Comparison of ENCODE assay signal across 3 cellular contexts in genomic region chr19:14135355-14135754, GRCh38.
TF ChIP-seq lines count a peak whose summit lies in the region.

No MANE protein-coding gene starts in this region.

TF ChIP-seq in SK-N-SH, 30 proteins besides CTCF, POLR2A, EP300 and RAD21:
- TF ChIP-seq TCF12 (IDR thresholded peaks at IDR 0.05) (no peak), FOSL2 (IDR thresholded peaks at IDR 0.05; ENCODE audit: borderline replicate concordance, low read depth) (no peak), MAX (IDR thresholded peaks at IDR 0.05; ENCODE audit: low read depth) (no peak), PBX3 (IDR thresholded peaks at IDR 0.05) (no peak), YY1 (IDR thresholded peaks at IDR 0.05; ENCODE audit: low read depth) (no peak), FOXM1 (IDR thresholded peaks at IDR 0.05; ENCODE audit: low read depth) (no peak), USF1 (IDR thresholded peaks at IDR 0.05; ENCODE audit: borderline replicate concordance, low read depth) (no peak), GATA2 (CRISPR knock-in tag; IDR thresholded peaks at IDR 0.05) (no peak), RXRA (IDR thresholded peaks at IDR 0.05; ENCODE audit: borderline replicate concordance, low read depth) (no peak), REST (IDR thresholded peaks at IDR 0.05; ENCODE audit: low read depth, low read length) (no peak)

TF ChIP-seq in SK-N-SH treated with all-trans-retinoic acid at 6 μM for 48 hours, 23 proteins besides CTCF, POLR2A, EP300 and RAD21:
- TF ChIP-seq PATZ1 (CRISPR knock-in tag; IDR thresholded peaks at IDR 0.05; ENCODE audit: borderline replicate concordance) = no peak
- no peak for TF ChIP-seq ZNF70 (CRISPR knock-in tag; IDR thresholded peaks at IDR 0.05)
- no peak for TF ChIP-seq ZFP3 (CRISPR knock-in tag; IDR thresholded peaks at IDR 0.05)
- no peak for TF ChIP-seq ESRRG (CRISPR knock-in tag; IDR thresholded peaks at IDR 0.05)
- no peak for TF ChIP-seq TSHZ2 (CRISPR knock-in tag; IDR thresholded peaks at IDR 0.05)
- TF ChIP-seq ZFP30 (CRISPR knock-in tag; IDR thresholded peaks at IDR 0.05) = no peak
- no peak for TF ChIP-seq TCF4 (CRISPR knock-in tag; IDR thresholded peaks at IDR 0.05; ENCODE audit: borderline replicate concordance)
- TF ChIP-seq POU6F1 (CRISPR knock-in tag; IDR thresholded peaks at IDR 0.05; ENCODE audit: borderline replicate concordance, low read depth) = no peak
- no peak for TF ChIP-seq ARNTL (CRISPR knock-in tag; IDR thresholded peaks at IDR 0.05; ENCODE audit: borderline replicate concordance, low read depth)
- no peak for TF ChIP-seq OSR1 (CRISPR knock-in tag; IDR thresholded peaks at IDR 0.05)
- TF ChIP-seq CREB5 (CRISPR knock-in tag; IDR thresholded peaks at IDR 0.05; ENCODE audit: low read depth) = no peak
- no peak for TF ChIP-seq CSDC2 (CRISPR knock-in tag; IDR thresholded peaks at IDR 0.05)
- no peak for TF ChIP-seq ISL1 (CRISPR knock-in tag; IDR thresholded peaks at IDR 0.05)
- no peak for TF ChIP-seq TOX (CRISPR knock-in tag; IDR thresholded peaks at IDR 0.05; ENCODE audit: borderline replicate concordance)

TF ChIP-seq in endothelial cell of umbilical vein, 7 proteins besides CTCF, POLR2A, EP300 and RAD21:
- no peak for TF ChIP-seq POLR2AphosphoS5 (IDR thresholded peaks at IDR 0.05; ENCODE audit: insufficient read depth, low read depth, low read length)
- TF ChIP-seq FOS (IDR thresholded peaks at IDR 0.05; ENCODE audit: borderline replicate concordance, insufficient read depth, low read length) = no peak
- no peak for TF ChIP-seq JUN (IDR thresholded peaks at IDR 0.05; ENCODE audit: borderline replicate concordance, insufficient read depth, insufficient read length, low read depth)
- TF ChIP-seq EZH2 (IDR thresholded peaks at IDR 0.05; ENCODE audit: borderline replicate concordance, low read depth, low read length, severe bottlenecking) = no peak
- no peak for TF ChIP-seq GATA2 (IDR thresholded peaks at IDR 0.05; ENCODE audit: insufficient read depth, insufficient read length, low read depth, low read length)
- no peak for TF ChIP-seq MAX (IDR thresholded peaks at IDR 0.05; ENCODE audit: insufficient read depth, insufficient read length)
- no peak for TF ChIP-seq MYC (IDR thresholded peaks at IDR 0.05; ENCODE audit: low read depth, low read length)
